Comparison of ENCODE assay signal across 18 cellular contexts in genomic region chr3:46334911-46335478, GRCh38. TPM values are rescaled to one million over a fixed set of nuclear protein-coding genes. Genes with fewer than 3 reads are reported as not detected.
A peak's percentile ranks its signal among the peaks of the same experiment; 100 is the strongest.
DNase-seq lines count a peak whose midpoint lies in the region; ATAC-seq and FAIRE-seq lines count a peak whose summit lies in the region.
"Had no signal": no experiment of that assay in that cellular context is flagged by ENCODE, and none has a peak within 500 bp of the region (broad histone marks: within the 10 kb centered on the region; RNA-seq: fewer than 3 reads in every experiment).

No MANE protein-coding gene starts in this region.

- H3K4me1 ChIP-seq in GM23248 (ENCODE audit: insufficient read depth), result no peaks in the 10 kb centered on the region
- H3K4me1 ChIP-seq: BLaER1 had no signal

- H3K36me3 ChIP-seq in GM23248 (ENCODE audit: low read depth), result no peaks in the 10 kb centered on the region
- H3K36me3 ChIP-seq: BLaER1, WERI-Rb-1 had no signal

- FAIRE-seq in frontal cortex (lab: Jason Lieb, UNC), result no peak

- H3K27ac Mint-ChIP-seq in activated T-helper 1 cell treated with anti-CD3 and anti-CD28 coated beads, Interleukin-12 subunit alpha, Interleukin-12 subunit beta, Interleukin-2, Interleukin-4 antibody, amounts not matched to agents 30 ng/mL and 10 ng/mL and 1 ng/mL, durations not matched to agents 14 hours and 24 hours and 36 hours, result peak overlapping the region; percentile 21

- no peaks in the 10 kb centered on the region for H3K9me2 ChIP-seq in GM23248 (ENCODE audit: insufficient read depth)

- no peak overlapping the region for H3K4me3 ChIP-seq in GM23248
- H3K4me3 ChIP-seq: BLaER1 had no signal

- no peak overlapping the region for H3K4me3 Mint-ChIP-seq in activated T-helper 1 cell treated with anti-CD3 and anti-CD28 coated beads, Interleukin-12 subunit alpha, Interleukin-12 subunit beta, Interleukin-2, Interleukin-4 antibody, amounts not matched to agents 30 ng/mL and 10 ng/mL and 1 ng/mL, durations not matched to agents 14 hours and 24 hours and 36 hours

- no peak overlapping the region for H2AFZ ChIP-seq in GM23248

- 16 to 19% methylated on average over 4 of the region's 4 CpGs for WGBS in GM23248 (ENCODE audit: low coverage in 1 of 2, low lambda C conversion rate in 2 of 2, missing lambda C conversion rate in 2 of 2), 2 experiments

- in situ Hi-C loops in GM23248 (cut with MboI), result no loop called here

- H3K4me2 ChIP-seq in GM23248 (ENCODE audit: unreplicated experiment), result no peak overlapping the region
- H3K4me2 ChIP-seq: BLaER1 had no signal

- peaks cover 21% of the 10 kb centered on the region for H3K4me1 Mint-ChIP-seq in activated T-helper 1 cell treated with anti-CD3 and anti-CD28 coated beads, Interleukin-12 subunit alpha, Interleukin-12 subunit beta, Interleukin-2, Interleukin-4 antibody, amounts not matched to agents 30 ng/mL and 10 ng/mL and 1 ng/mL, durations not matched to agents 14 hours and 24 hours and 36 hours (ENCODE audit: low read depth)

- no peak for ATAC-seq in HG03565 (IDR thresholded peaks at IDR 0.05; ENCODE audit: unreplicated experiment)
- no peak for ATAC-seq in HG03378 (IDR thresholded peaks at IDR 0.05; ENCODE audit: unreplicated experiment)
- ATAC-seq in HG03095 (IDR thresholded peaks at IDR 0.05; ENCODE audit: unreplicated experiment), result no peak
- ATAC-seq: left lobe of liver had no signal

- no peaks in the 10 kb centered on the region for H3K79me2 ChIP-seq in GM23248 (ENCODE audit: insufficient read depth)

- no peak overlapping the region for H3K9ac ChIP-seq in GM23248
- H3K9ac ChIP-seq: BLaER1 had no signal

- H3K27me3 Mint-ChIP-seq in activated T-helper 1 cell treated with anti-CD3 and anti-CD28 coated beads, Interleukin-12 subunit alpha, Interleukin-12 subunit beta, Interleukin-2, Interleukin-4 antibody, amounts not matched to agents 30 ng/mL and 10 ng/mL and 1 ng/mL, durations not matched to agents 14 hours and 24 hours and 36 hours (ENCODE audit: insufficient read depth), result peaks cover 14% of the 10 kb centered on the region

- no peaks in the 10 kb centered on the region for H3F3A ChIP-seq in GM23248 (ENCODE audit: insufficient read depth)

- intact Hi-C loops in activated T-helper 1 cell treated with anti-CD3 and anti-CD28 coated beads, Interleukin-12 subunit alpha, Interleukin-12 subunit beta, Interleukin-2, Interleukin-4 antibody, amounts not matched to agents 30 ng/mL and 10 ng/mL and 1 ng/mL, durations not matched to agents 14 hours and 24 hours and 36 hours (cut with micrococcal nuclease), result loop anchor here (1.0 to 2.0 kb wide), 3 partner anchors 14 to 41 kb away; partner anchors contain the start of gene CCR5

- no peaks in the 10 kb centered on the region for H3K9me3 ChIP-seq in GM23248 (ENCODE audit: low read depth)

- H3K27me3 ChIP-seq in GM23248 (replicated peaks; ENCODE audit: insufficient read depth), result peaks cover 33% of the 10 kb centered on the region; the same call in 1 of the 2 replicates
- H3K27me3 ChIP-seq: BLaER1 had no signal

- peaks cover 29% of the 10 kb centered on the region for H3K36me3 Mint-ChIP-seq in activated T-helper 1 cell treated with anti-CD3 and anti-CD28 coated beads, Interleukin-12 subunit alpha, Interleukin-12 subunit beta, Interleukin-2, Interleukin-4 antibody, amounts not matched to agents 30 ng/mL and 10 ng/mL and 1 ng/mL, durations not matched to agents 14 hours and 24 hours and 36 hours (ENCODE audit: low read depth)

- H3K27ac ChIP-seq in GM23248, result no peak overlapping the region
- H3K27ac ChIP-seq: BLaER1, HL-60, WERI-Rb-1 had no signal

- DNase-seq in A172 (ENCODE audit: low spot score) (peak; percentile 45), GM23248 (peak; percentile 35), iris pigment epithelial cell (ENCODE audit: low read depth) (peak; percentile 75), frontal cortex (ENCODE audit: low spot score in 2 of 2) (no peak)
- no peak for DNase-seq in activated T-helper 1 cell treated with anti-CD3 and anti-CD28 coated beads, Interleukin-12 subunit alpha, Interleukin-12 subunit beta, Interleukin-2, Interleukin-4 antibody, amounts not matched to agents 30 ng/mL and 10 ng/mL and 1 ng/mL, durations not matched to agents 14 hours and 24 hours and 36 hours (ENCODE audit: low spot score)
- DNase-seq: activated gamma-delta T cell, foreskin melanocyte, NCI-H1048, NCI-H510A treated with DMSO at 0.1 percent for 48 hours, SIG-M5, WERI-Rb-1 had no signal

- peaks cover 44% of the 10 kb centered on the region for H3K9me3 Mint-ChIP-seq in activated T-helper 1 cell treated with anti-CD3 and anti-CD28 coated beads, Interleukin-12 subunit alpha, Interleukin-12 subunit beta, Interleukin-2, Interleukin-4 antibody, amounts not matched to agents 30 ng/mL and 10 ng/mL and 1 ng/mL, durations not matched to agents 14 hours and 24 hours and 36 hours

- H4K20me1 ChIP-seq in GM23248 (ENCODE audit: insufficient read depth), result no peaks in the 10 kb centered on the region
- H4K20me1 ChIP-seq: BLaER1 had no signal

RNA-seq across cellular contexts. Expression of gene CCR2, which starts 18.9 kb away (rescaled TPM):
- total RNA-seq in A172 (2014; rRNA removed; shearing (Covaris generic)), result not detected in 2 replicates
- not detected in 2 replicates for total RNA-seq in GM23248 (2014; rRNA removed; shearing (Covaris generic))
- polyA plus RNA-seq in GM23248 (2016; fragmentation: Nextera tagmentation; extraction: Ambion mirVana), result not detected in 2 replicates
- 20.6 and 21.0 TPM in 2 replicates for total RNA-seq in activated T-helper 1 cell treated with anti-CD3 and anti-CD28 coated beads, Interleukin-12 subunit alpha, Interleukin-12 subunit beta, Interleukin-2, Interleukin-4 antibody, amounts not matched to agents 30 ng/mL and 10 ng/mL and 1 ng/mL, durations not matched to agents 14 hours and 24 hours and 36 hours
- total RNA-seq in frontal cortex, result 0.41 TPM
- total RNA-seq: Daoy had no signal

RNA-seq across cellular contexts. Expression of gene CCR5, which starts 35.8 kb away (rescaled TPM):
- total RNA-seq in A172 (2014; rRNA removed; shearing (Covaris generic)), result not detected in 2 replicates
- not detected in 2 replicates for total RNA-seq in GM23248 (2014; rRNA removed; shearing (Covaris generic))
- not detected in 2 replicates for polyA plus RNA-seq in GM23248 (2016; fragmentation: Nextera tagmentation; extraction: Ambion mirVana)
- total RNA-seq in activated T-helper 1 cell treated with anti-CD3 and anti-CD28 coated beads, Interleukin-12 subunit alpha, Interleukin-12 subunit beta, Interleukin-2, Interleukin-4 antibody, amounts not matched to agents 30 ng/mL and 10 ng/mL and 1 ng/mL, durations not matched to agents 14 hours and 24 hours and 36 hours, result 5.8 TPM in 2 replicates
- under 0.01 TPM for total RNA-seq in frontal cortex
- total RNA-seq: Daoy had no signal

Comparison
In these comparisons a context has a peak if more than half of its experiments do, and no peak if none do; other contexts are left out.
1. DNase-seq: peak in A172 (single experiment), GM23248 (single experiment) and iris pigment epithelial cell (single experiment); none in activated T-helper 1 cell treated with anti-CD3 and anti-CD28 coated beads, Interleukin-12 subunit alpha, Interleukin-12 subunit beta, Interleukin-2, Interleukin-4 antibody, amounts not matched to agents 30 ng/mL and 10 ng/mL and 1 ng/mL, durations not matched to agents 14 hours and 24 hours and 36 hours (single experiment) and frontal cortex (0 of 2).
2. RNA of gene CCR2, which starts 18.9 kb away (total RNA-seq): 20.6 to 21.0 TPM in activated T-helper 1 cell treated with anti-CD3 and anti-CD28 coated beads, Interleukin-12 subunit alpha, Interleukin-12 subunit beta, Interleukin-2, Interleukin-4 antibody, amounts not matched to agents 30 ng/mL and 10 ng/mL and 1 ng/mL, durations not matched to agents 14 hours and 24 hours and 36 hours; 0.41 TPM in frontal cortex (single experiment), not detected in A172 and not detected in GM23248; every median in the first group is over 10 times any median in the second.